ENCODE assay signal across 2 cellular contexts in the genomic region with DNA sequence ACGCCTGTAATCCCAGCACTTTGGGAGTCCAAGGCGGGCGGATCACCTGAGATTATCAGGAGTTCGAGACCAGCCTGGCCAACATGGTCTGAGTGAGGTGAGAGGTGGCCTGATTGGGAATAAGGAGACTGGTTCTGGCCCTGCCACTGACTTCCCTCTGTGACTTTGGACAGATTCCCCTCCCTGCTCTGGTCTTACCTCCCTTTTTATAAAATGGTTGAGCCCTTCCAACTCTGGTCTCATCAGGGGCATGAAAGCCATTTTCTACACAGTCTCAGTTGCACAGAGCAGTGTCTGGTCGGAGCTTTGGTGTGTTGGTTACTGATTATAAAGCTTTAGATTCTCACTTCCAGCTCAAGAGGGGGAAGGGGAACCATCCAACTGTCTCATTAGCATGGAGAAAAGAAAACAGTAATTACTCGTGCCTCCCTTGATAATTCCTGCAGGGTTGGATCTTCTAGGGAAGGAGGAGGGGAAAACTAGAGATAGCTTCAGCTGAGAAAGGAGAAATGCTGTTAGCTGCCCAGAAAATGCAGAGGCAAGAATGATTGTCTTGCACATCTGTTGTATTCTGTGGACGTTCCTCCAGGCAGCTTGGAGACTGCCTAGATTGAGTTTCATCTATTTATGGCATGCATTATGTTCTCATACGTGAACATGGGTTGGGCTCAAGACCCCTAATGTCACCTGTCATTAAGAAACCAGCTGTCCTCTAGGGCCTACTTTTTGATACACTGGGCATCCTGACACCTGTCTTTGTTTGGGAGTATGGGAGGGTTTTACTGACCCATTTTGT.
TF ChIP-seq lines count a peak whose summit lies in the region.

No MANE protein-coding gene starts in this region.

TF ChIP-seq in HEK293, 187 proteins besides CTCF, POLR2A, EP300 and RAD21:
- TF ChIP-seq SP7 (tag by site-specific recombination; IDR thresholded peaks at IDR 0.05) (peak; percentile 64; the same call in 1 of the 2 replicates), SP2 (tag by site-specific recombination; IDR thresholded peaks at IDR 0.05) (no peak), ZNF133 (tag by site-specific recombination; IDR thresholded peaks at IDR 0.05) (no peak), ZNF423 (tag by site-specific recombination; IDR thresholded peaks at IDR 0.05) (no peak), ZBTB21 (tag by site-specific recombination; IDR thresholded peaks at IDR 0.05) (no peak)
- TF ChIP-seq, protein P1, sequence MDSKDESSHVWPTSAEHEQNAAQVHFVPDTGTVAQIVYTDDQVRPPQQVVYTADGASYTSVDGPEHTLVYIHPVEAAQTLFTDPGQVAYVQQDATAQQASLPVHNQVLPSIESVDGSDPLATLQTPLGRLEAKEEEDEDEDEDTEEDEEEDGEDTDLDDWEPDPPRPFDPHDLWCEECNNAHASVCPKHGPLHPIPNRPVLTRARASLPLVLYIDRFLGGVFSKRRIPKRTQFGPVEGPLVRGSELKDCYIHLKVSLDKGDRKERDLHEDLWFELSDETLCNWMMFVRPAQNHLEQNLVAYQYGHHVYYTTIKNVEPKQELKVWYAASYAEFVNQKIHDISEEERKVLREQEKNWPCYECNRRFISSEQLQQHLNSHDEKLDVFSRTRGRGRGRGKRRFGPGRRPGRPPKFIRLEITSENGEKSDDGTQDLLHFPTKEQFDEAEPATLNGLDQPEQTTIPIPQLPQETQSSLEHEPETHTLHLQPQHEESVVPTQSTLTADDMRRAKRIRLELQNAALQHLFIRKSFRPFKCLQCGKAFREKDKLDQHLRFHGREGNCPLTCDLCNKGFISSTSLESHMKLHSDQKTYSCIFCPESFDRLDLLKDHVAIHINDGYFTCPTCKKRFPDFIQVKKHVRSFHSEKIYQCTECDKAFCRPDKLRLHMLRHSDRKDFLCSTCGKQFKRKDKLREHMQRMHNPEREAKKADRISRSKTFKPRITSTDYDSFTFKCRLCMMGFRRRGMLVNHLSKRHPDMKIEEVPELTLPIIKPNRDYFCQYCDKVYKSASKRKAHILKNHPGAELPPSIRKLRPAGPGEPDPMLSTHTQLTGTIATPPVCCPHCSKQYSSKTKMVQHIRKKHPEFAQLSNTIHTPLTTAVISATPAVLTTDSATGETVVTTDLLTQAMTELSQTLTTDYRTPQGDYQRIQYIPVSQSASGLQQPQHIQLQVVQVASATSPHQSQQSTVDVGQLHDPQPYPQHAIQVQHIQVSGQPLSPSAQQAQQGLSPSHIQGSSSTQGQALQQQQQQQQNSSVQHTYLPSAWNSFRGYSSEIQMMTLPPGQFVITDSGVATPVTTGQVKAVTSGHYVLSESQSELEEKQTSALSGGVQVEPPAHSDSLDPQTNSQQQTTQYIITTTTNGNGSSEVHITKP (tag by site-specific recombination; IDR thresholded peaks at IDR 0.05): peak; percentile 90
- TF ChIP-seq, protein P2, sequence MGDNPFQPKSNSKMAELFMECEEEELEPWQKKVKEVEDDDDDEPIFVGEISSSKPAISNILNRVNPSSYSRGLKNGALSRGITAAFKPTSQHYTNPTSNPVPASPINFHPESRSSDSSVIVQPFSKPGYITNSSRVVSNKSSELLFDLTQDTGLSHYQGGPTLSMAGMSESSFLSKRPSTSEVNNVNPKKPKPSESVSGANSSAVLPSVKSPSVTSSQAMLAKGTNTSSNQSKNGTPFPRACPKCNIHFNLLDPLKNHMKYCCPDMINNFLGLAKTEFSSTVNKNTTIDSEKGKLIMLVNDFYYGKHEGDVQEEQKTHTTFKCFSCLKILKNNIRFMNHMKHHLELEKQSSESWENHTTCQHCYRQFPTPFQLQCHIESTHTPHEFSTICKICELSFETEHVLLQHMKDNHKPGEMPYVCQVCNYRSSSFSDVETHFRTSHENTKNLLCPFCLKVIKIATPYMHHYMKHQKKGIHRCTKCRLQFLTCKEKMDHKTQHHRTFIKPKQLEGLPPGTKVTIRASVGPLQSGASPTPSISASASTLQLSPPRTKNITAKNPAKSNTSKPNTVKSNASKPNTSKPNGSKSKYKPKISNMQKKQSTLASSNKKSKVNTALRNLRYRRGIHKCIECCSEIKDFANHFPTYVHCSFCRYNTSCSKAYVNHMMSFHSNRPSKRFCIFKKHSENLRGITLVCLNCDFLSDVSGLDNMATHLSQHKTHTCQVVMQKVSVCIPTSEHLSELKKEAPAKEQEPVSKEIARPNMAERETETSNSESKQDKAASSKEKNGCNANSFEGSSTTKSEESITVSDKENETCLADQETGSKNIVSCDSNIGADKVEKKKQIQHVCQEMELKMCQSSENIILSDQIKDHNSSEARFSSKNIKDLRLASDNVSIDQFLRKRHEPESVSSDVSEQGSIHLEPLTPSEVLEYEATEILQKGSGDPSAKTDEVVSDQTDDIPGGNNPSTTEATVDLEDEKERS (tag by site-specific recombination; IDR thresholded peaks at IDR 0.05): no peak

TF ChIP-seq in K562, 482 proteins besides CTCF, POLR2A, EP300 and RAD21:
- TF ChIP-seq SAP30 (IDR thresholded peaks at IDR 0.05; ENCODE audit: borderline replicate concordance, insufficient read depth, low read depth, low read length, poor library complexity, severe bottlenecking): no peak
- TF ChIP-seq, protein P1 (IDR thresholded peaks at IDR 0.05; ENCODE audit: partially characterized antibody): peak; percentile 77
